8 cellular contexts compared by ENCODE assay signal in the genomic region with DNA sequence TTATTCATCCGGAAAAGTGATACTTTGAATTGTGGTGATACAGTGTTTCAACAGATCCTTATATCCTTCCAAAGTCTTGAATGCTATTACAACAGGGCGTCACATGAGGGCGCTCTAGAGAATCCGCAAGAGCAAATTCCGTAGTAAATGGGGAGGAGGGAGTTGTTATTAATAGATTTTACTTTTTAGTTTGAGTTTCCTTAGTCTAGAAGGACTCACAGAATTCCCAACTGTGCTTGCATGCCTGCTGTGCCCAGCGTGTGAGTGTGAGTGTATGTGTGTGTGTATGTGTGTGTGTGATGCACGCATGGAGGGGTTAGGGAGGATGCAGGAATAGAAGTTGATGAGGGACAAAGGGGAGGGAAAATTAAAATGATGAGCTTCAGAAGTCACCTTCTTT.
DNase-seq lines count a peak whose midpoint lies in the region; ATAC-seq and TF ChIP-seq lines count a peak whose summit lies in the region.

No MANE protein-coding gene starts in this region.

- H3K4me3 ChIP-seq in WERI-Rb-1 (ENCODE audit: low read depth, low read length), result no peak overlapping the region

- no peaks in the 10 kb centered on the region for H3K36me3 ChIP-seq in WERI-Rb-1

- peak; percentile 50 for TF ChIP-seq CTCF in WERI-Rb-1 (IDR thresholded peaks at IDR 0.05; ENCODE audit: low read depth, low read length)

- H3K27ac ChIP-seq in WERI-Rb-1, result no peak overlapping the region

- no peak for ATAC-seq in GM21825 (IDR thresholded peaks at IDR 0.05; ENCODE audit: unreplicated experiment)

- peak; percentile 33 for DNase-seq in NCI-H1092 treated with DMSO at 0.1 percent for 48 hours (lab: John Stamatoyannopoulos, UW)
- DNase-seq in NCI-H1092 (lab: John Stamatoyannopoulos, UW), result no peak
- DNase-seq in MV-4-11 (lab: John Stamatoyannopoulos, UW), result peak; percentile 18
- peak; percentile 34 for DNase-seq in WERI-Rb-1
- DNase-seq in head of caudate nucleus, result peak in 40 of 42 donors; percentile 7 to 89 (median 71)
- peak; percentile 57 for DNase-seq in putamen (ENCODE audit: low spot score)
- DNase-seq in GDM1 (lab: John Stamatoyannopoulos, UW), result no peak

- intact Hi-C loops in head of caudate nucleus (cut with DNase I), result loop anchor here (2.0 kb wide), 1 partner anchor 433 kb away; the partner anchor contains the start of gene NUAK1

- H3K27me3 ChIP-seq in WERI-Rb-1 (ENCODE audit: insufficient read depth, low read depth, severe bottlenecking), result no peaks in the 10 kb centered on the region

- no peaks in the 10 kb centered on the region for H3K9me3 ChIP-seq in WERI-Rb-1 (ENCODE audit: severe bottlenecking)

Comparison
In these comparisons a context has a peak if more than half of its experiments do, and no peak if none do; other contexts are left out.
1. DNase-seq: peak in NCI-H1092 treated with DMSO at 0.1 percent for 48 hours (single experiment), MV-4-11 (single experiment), WERI-Rb-1 (single experiment), head of caudate nucleus (40 of 42) and putamen (single experiment); none in NCI-H1092 (single experiment) and GDM1 (single experiment).